ENCODE assay signal across 31 cellular contexts in genomic region chr3:32147509-32147908, GRCh38. TPM values are rescaled to one million over a fixed set of nuclear protein-coding genes. Genes with fewer than 3 reads are reported as not detected.
DNase-seq lines count a peak whose midpoint lies in the region; ATAC-seq and TF ChIP-seq lines count a peak whose summit lies in the region.
"Had no signal": no experiment of that assay in that cellular context is flagged by ENCODE, and none has a peak within 500 bp of the region (broad histone marks: within the 10 kb centered on the region; RNA-seq: fewer than 3 reads in every experiment).

No MANE protein-coding gene starts in this region.

- no peaks in the 10 kb centered on the region for H3K27me3 ChIP-seq in GM23248 (replicated peaks; ENCODE audit: insufficient read depth)
- no peaks in the 10 kb centered on the region for H3K27me3 ChIP-seq in mammary epithelial cell (ENCODE audit: insufficient read depth, low read length)
- H3K27me3 ChIP-seq in upper lobe of left lung: no peaks in the 10 kb centered on the region
- H3K27me3 ChIP-seq in right cardiac atrium (ENCODE audit: control insufficient read depth, insufficient read depth): no peaks in the 10 kb centered on the region
- H3K27me3 ChIP-seq: adrenal gland, BE2C, brain microvascular endothelial cell, colonic mucosa, heart left ventricle, ovary, right atrium auricular region, SJSA1, stomach, tibial nerve had no signal

- H4K20me1 ChIP-seq in GM23248 (ENCODE audit: insufficient read depth) (no peaks in the 10 kb centered on the region), mammary epithelial cell (ENCODE audit: insufficient read depth, low read length) (no peaks in the 10 kb centered on the region)

- no peak overlapping the region for H3K4me2 ChIP-seq in GM23248 (ENCODE audit: unreplicated experiment)
- no peak overlapping the region for H3K4me2 ChIP-seq in mammary epithelial cell (ENCODE audit: insufficient read depth, low read depth, low read length)

- H3K4me1 Mint-ChIP-seq in neural crest cell: peaks cover 35% of the 10 kb centered on the region

- peak overlapping the region; percentile 30 for H3K27ac Mint-ChIP-seq in neural crest cell (ENCODE audit: unreplicated experiment)
- H3K27ac Mint-ChIP-seq: naive thymus-derived CD4-positive, alpha-beta T cell had no signal

- H3F3A ChIP-seq in GM23248 (ENCODE audit: insufficient read depth): no peaks in the 10 kb centered on the region

- H3K9me2 ChIP-seq in GM23248 (ENCODE audit: insufficient read depth): no peaks in the 10 kb centered on the region

- intact Hi-C loops in mammary epithelial cell (cut with micrococcal nuclease): no loop called here
- intact Hi-C loops in right cardiac atrium (cut with DNase I): no loop called here

- no peak overlapping the region for H3K4me3 Mint-ChIP-seq in neural crest cell

- TF ChIP-seq EP300 in upper lobe of left lung (IDR thresholded peaks at IDR 0.05): no peak

- H3K27ac ChIP-seq in GM23248: no peak overlapping the region
- no peak overlapping the region for H3K27ac ChIP-seq in mammary epithelial cell (ENCODE audit: insufficient read depth, low read depth, low read length)
- peak overlapping the region in 1 of 4 donors; percentile 33 for H3K27ac ChIP-seq in upper lobe of left lung
- no peak overlapping the region for H3K27ac ChIP-seq in right cardiac atrium (ENCODE audit: low read length)
- H3K27ac ChIP-seq: adrenal gland, brain microvascular endothelial cell, colonic mucosa, ovary, right atrium auricular region, SJSA1, stomach had no signal

- H3K4me3 ChIP-seq in GM23248: no peak overlapping the region
- no peak overlapping the region for H3K4me3 ChIP-seq in mammary epithelial cell (replicated peaks in 1 of 3; ENCODE audit: insufficient read depth in 1 of 3, low read depth in 2 of 3, low read length in 3 of 3)
- no peak overlapping the region for H3K4me3 ChIP-seq in upper lobe of left lung
- no peak overlapping the region for H3K4me3 ChIP-seq in right cardiac atrium (ENCODE audit: low read length)
- H3K4me3 ChIP-seq: adrenal gland, colonic mucosa, heart left ventricle, K562, ovary, right atrium auricular region, SJSA1, stomach, tibial nerve had no signal

- TF ChIP-seq POLR2A in upper lobe of left lung (IDR thresholded peaks at IDR 0.05): no peak

- TF ChIP-seq CTCF in mammary epithelial cell (conservative IDR thresholded peaks at IDR 0.05 in 1 of 2, IDR thresholded peaks at IDR 0.05 in 1 of 2; ENCODE audit: extremely low read depth in 1 of 2, insufficient read depth in 1 of 2, low read depth in 1 of 2, low read length in 2 of 2) (no peak), neural crest cell (conservative IDR thresholded peaks at IDR 0.05) (no peak), upper lobe of left lung (IDR thresholded peaks at IDR 0.05) (no peak)

- ATAC-seq in upper lobe of left lung (ENCODE audit: low FRiP score in 2 of 2): no peak
- ATAC-seq in right cardiac atrium: no peak
- ATAC-seq: heart left ventricle; K562; naive thymus-derived CD4-positive, alpha-beta T cell; Panc1 had no signal

- peaks cover 4% of the 10 kb centered on the region for H3K4me1 ChIP-seq in GM23248 (ENCODE audit: insufficient read depth)
- peaks cover 13% of the 10 kb centered on the region for H3K4me1 ChIP-seq in mammary epithelial cell (ENCODE audit: insufficient read depth, low read length)
- peaks cover 0 to 22% (median 7%) of the 10 kb centered on the region in 4 donors for H3K4me1 ChIP-seq in upper lobe of left lung
- no peaks in the 10 kb centered on the region for H3K4me1 ChIP-seq in right cardiac atrium (ENCODE audit: control insufficient read depth, insufficient read depth, low read length)
- H3K4me1 ChIP-seq: adrenal gland, BE2C, colonic mucosa had no signal

- in situ Hi-C loops in GM23248 (cut with MboI): loop anchor here (25.0 kb wide), 1 partner anchor 535 kb away; no protein-coding TSS in a partner anchor
- in situ Hi-C loops in mammary epithelial cell (cut with MboI; ENCODE audit: low sequenced_read_pairs in 2 of 2): loop anchor here (10.0 to 25.0 kb wide), 4 partner anchors 123 to 535 kb away; no protein-coding TSS in a partner anchor

- 83 to 100% methylated on average over 1 of the region's 1 CpG for WGBS in GM23248 (ENCODE audit: low coverage in 1 of 2, low lambda C conversion rate in 2 of 2, missing lambda C conversion rate in 2 of 2), 2 experiments
- 33% methylated on average over 1 of the region's 1 CpG for WGBS in mammary epithelial cell (ENCODE audit: low coverage, missing lambda C conversion rate)
- 79 to 92% methylated on average over 1 of the region's 1 CpG for WGBS in upper lobe of left lung, 2 donors
- WGBS in right cardiac atrium: 75% methylated on average over 1 of the region's 1 CpG

- H3K9ac ChIP-seq in GM23248 (no peak overlapping the region), mammary epithelial cell (ENCODE audit: insufficient read depth, low read length) (no peak overlapping the region)

- H3K36me3 ChIP-seq in GM23248 (ENCODE audit: low read depth) (no peaks in the 10 kb centered on the region), mammary epithelial cell (ENCODE audit: insufficient read depth, low read length) (no peaks in the 10 kb centered on the region), upper lobe of left lung (peaks cover 6 to 55% (median 22%) of the 10 kb centered on the region in 4 donors)
- H3K36me3 ChIP-seq: BE2C, brain microvascular endothelial cell, colonic mucosa, ovary, SJSA1 had no signal

- H3K9me3 ChIP-seq in GM23248 (ENCODE audit: low read depth) (no peaks in the 10 kb centered on the region), mammary epithelial cell (replicated peaks; ENCODE audit: insufficient read depth, low read length) (no peaks in the 10 kb centered on the region), upper lobe of left lung (no peaks in the 10 kb centered on the region), right cardiac atrium (ENCODE audit: control insufficient read depth, low read length) (no peaks in the 10 kb centered on the region)
- H3K9me3 ChIP-seq: adrenal gland, BE2C, colonic mucosa, heart left ventricle, ovary, right atrium auricular region, SJSA1, stomach, tibial nerve had no signal

- H3K27me3 Mint-ChIP-seq in neural crest cell (ENCODE audit: low read depth): no peaks in the 10 kb centered on the region
- H3K27me3 Mint-ChIP-seq: naive thymus-derived CD4-positive, alpha-beta T cell had no signal

- dilution Hi-C loops in mammary epithelial cell (cut with HindIII; ENCODE audit: low sequenced_read_pairs): loop anchor here (5.0 kb wide), 1 partner anchor 40 kb away; the partner anchor contains the start of gene GPD1L

- H3K9me3 Mint-ChIP-seq in neural crest cell: no peaks in the 10 kb centered on the region
- H3K9me3 Mint-ChIP-seq: naive thymus-derived CD4-positive, alpha-beta T cell had no signal

- H3K36me3 Mint-ChIP-seq in neural crest cell (ENCODE audit: low read depth): no peaks in the 10 kb centered on the region

- no peak overlapping the region for H2AFZ ChIP-seq in GM23248
- H2AFZ ChIP-seq in mammary epithelial cell (ENCODE audit: low read depth, low read length): no peak overlapping the region

- no TSS peak for BruUV-seq in mammary epithelial cell (replicated peaks; lab: Mats Ljungman, UMichigan)

- H3K79me2 ChIP-seq in GM23248 (ENCODE audit: insufficient read depth) (no peaks in the 10 kb centered on the region), mammary epithelial cell (ENCODE audit: insufficient read depth, low read length) (no peaks in the 10 kb centered on the region)

- DNase-seq in GM23248 (peak; percentile 7), NOMO-1 (lab: John Stamatoyannopoulos, UW; ENCODE audit: unreplicated experiment in 2 of 2) (peak; percentile 47 to 48), mammary epithelial cell (peak; percentile 44), neural crest cell (ENCODE audit: low read depth, low spot score) (no peak), upper lobe of left lung (no peak), NCI-H1048 (lab: John Stamatoyannopoulos, UW) (no peak), NCI-H748 treated with DMSO at 0.1 percent for 48 hours (lab: John Stamatoyannopoulos, UW) (no peak), right cardiac atrium (no peak)
- DNase-seq: activated CD4-positive, alpha-beta T cell treated with anti-CD3 and anti-CD28 coated beads, Interleukin-2, amount 50 U/mL, for 4 hours; activated CD8-positive, alpha-beta memory T cell treated with anti-CD3 and anti-CD28 coated beads, Interleukin-2, amount 50 U/mL, for 4 hours; activated gamma-delta T cell treated with Interleukin-2 at 50 U/mL for 16 hours; adrenal gland; BE2C; brain microvascular endothelial cell; colonic mucosa; heart left ventricle; mesendoderm; naive thymus-derived CD4-positive, alpha-beta T cell; NCI-H1092; NCI-H1930; NCI-H2227 treated with DMSO at 0.1 percent for 48 hours; NCI-H82; ovary; stimulated activated CD4-positive, alpha-beta T cell treated with anti-CD3 and anti-CD28 coated beads, Interleukin-12 subunit alpha, Interleukin-12 subunit beta, amount 100 ng/mL, for 4 hours; stomach; T-helper 2 cell had no signal

- CTCF ChIA-PET in mammary epithelial cell (lab: Charles Lee; ENCODE audit: low non-redundant PET): no interaction called here

RNA-seq across cellular contexts. Expression of gene GPD1L, which starts 41.1 kb away (rescaled TPM):
- 3.5 and 3.9 TPM in 2 replicates for total RNA-seq in GM23248 (2014; rRNA removed; shearing (Covaris generic))
- polyA plus RNA-seq in GM23248 (2016; fragmentation: Nextera tagmentation; extraction: Ambion mirVana): 2.4 TPM in 2 replicates
- 1 to 10 TPM; 5.7 to 7.5 TPM for total RNA-seq in mammary epithelial cell
- polyA plus RNA-seq in mammary epithelial cell: 4.5 TPM
- polyA minus RNA-seq in mammary epithelial cell: 23.1 TPM
- 6.0 and 7.7 TPM in 2 replicates for total RNA-seq in neural crest cell
- 100 to 1,000 TPM in 4 of 6 donors, 10 to 100 TPM in 2; 50.8 to 221 (median 115) TPM for total RNA-seq in upper lobe of left lung
- total RNA-seq in right cardiac atrium: 100 to 1,000 TPM; 292 to 364 (median 321) TPM
- polyA plus RNA-seq in right cardiac atrium: 139 TPM

Comparison
In these comparisons a context has a peak if more than half of its experiments do, and no peak if none do; other contexts are left out.
1. DNase-seq: peak in GM23248 (single experiment), NOMO-1 (2 of 2) and mammary epithelial cell (single experiment); none in neural crest cell (single experiment), upper lobe of left lung (0 of 2), NCI-H1048 (single experiment), NCI-H748 treated with DMSO at 0.1 percent for 48 hours (single experiment) and right cardiac atrium (0 of 3).